In genomic region chr5:135007749-135008363, GRCh38 we compare ENCODE assay signal across 1 cellular context.
TF ChIP-seq lines count a peak whose summit lies in the region.

No MANE protein-coding gene starts in this region.

TF ChIP-seq in HEK293T, 16 proteins besides CTCF, POLR2A, EP300 and RAD21 (continued from another document):
- TF ChIP-seq CTBP1 (IDR thresholded peaks at IDR 0.05; ENCODE audit: borderline replicate concordance) (no peak), SUZ12 (IDR thresholded peaks at IDR 0.05) (no peak)
TF ChIP-seq in HEK293T: peak in this region for 0.
